In genomic region chr12:113528606-113529005, GRCh38 we compare ENCODE assay signal across 28 cellular contexts. TPM values are rescaled to one million over a fixed set of nuclear protein-coding genes. Genes with fewer than 3 reads are reported as not detected.
"Had no signal": no experiment of that assay in that cellular context is flagged by ENCODE, and none has a peak within 500 bp of the region (broad histone marks: within the 10 kb centered on the region; RNA-seq: fewer than 3 reads in every experiment).

No MANE protein-coding gene starts in this region.

- H3K27ac ChIP-seq: breast epithelium, Peyer's patch, RWPE1, SJCRH30 had no signal

- H3K4me1 Mint-ChIP-seq: activated CD8-positive, alpha-beta memory T cell treated with anti-CD3 and anti-CD28 coated beads, Interleukin-2, amount 10 ng/mL, durations not matched to agents 7 days and 5 days; activated naive CD4-positive, alpha-beta T cell treated with anti-CD3 and anti-CD28 coated beads, Interleukin-2, amount 50 U/mL, for 24 hours had no signal

- H3K36me3 ChIP-seq: breast epithelium, Peyer's patch, SJCRH30 had no signal

- DNase-seq: activated CD4-positive, alpha-beta T cell treated with anti-CD3 and anti-CD28 coated beads for 48 hours; activated CD4-positive, alpha-beta T cell treated with anti-CD3 and anti-CD28 coated beads, Interleukin-2, amount 50 U/mL, for 48 hours; activated CD4-positive, CD25-positive, alpha-beta regulatory T cell treated with anti-CD3 and anti-CD28 coated beads, Interleukin-2, amount 50 U/mL, for 72 hours; activated CD8-positive, alpha-beta memory T cell treated with anti-CD3 and anti-CD28 coated beads, Interleukin-2, amount 10 ng/mL, durations not matched to agents 7 days and 5 days; activated effector memory CD4-positive, alpha-beta T cell treated with Interleukin-2 at 50 U/mL for 16 hours; activated naive CD4-positive, alpha-beta T cell; activated T-cell treated with anti-CD3 and anti-CD28 coated beads, Interleukin-2, amount 50 U/mL, for 24 hours; aorta; caudate nucleus; Karpas-422; NCI-H1436; NCI-H1694 treated with DMSO at 0.1 percent for 48 hours; NCI-H2171; NCI-H2227 treated with DMSO at 0.1 percent for 48 hours; NCI-H446 treated with DMSO at 0.1 percent for 48 hours; NCI-H524 treated with DMSO at 0.1 percent for 48 hours; NCI-H82; Peyer's patch; Right ventricle myocardium superior; SK-N-SH; T-helper 1 cell had no signal

- ATAC-seq: activated CD8-positive, alpha-beta memory T cell treated with anti-CD3 and anti-CD28 coated beads, Interleukin-2, amount 10 ng/mL, durations not matched to agents 7 days and 5 days; K562 had no signal

- H3K4me3 Mint-ChIP-seq: activated CD8-positive, alpha-beta memory T cell treated with anti-CD3 and anti-CD28 coated beads, Interleukin-2, amount 10 ng/mL, durations not matched to agents 7 days and 5 days; activated naive CD4-positive, alpha-beta T cell treated with anti-CD3 and anti-CD28 coated beads, Interleukin-2, amount 50 U/mL, for 24 hours; activated T-cell treated with anti-CD3 and anti-CD28 coated beads, Interleukin-2, amount 50 U/mL, for 24 hours; activated T-helper 1 cell treated with anti-CD3 and anti-CD28 coated beads, Interleukin-12 subunit alpha, Interleukin-12 subunit beta, Interleukin-2, Interleukin-4 antibody, amounts not matched to agents 30 ng/mL and 10 ng/mL and 1 ng/mL, durations not matched to agents 14 hours and 24 hours and 36 hours had no signal

- H3K4me1 ChIP-seq: breast epithelium, Peyer's patch, SJCRH30 had no signal

- H3K9ac ChIP-seq: SK-N-SH had no signal

- H3K27ac Mint-ChIP-seq: activated CD8-positive, alpha-beta memory T cell treated with anti-CD3 and anti-CD28 coated beads, Interleukin-2, amount 10 ng/mL, durations not matched to agents 7 days and 5 days; activated naive CD4-positive, alpha-beta T cell treated with anti-CD3 and anti-CD28 coated beads, Interleukin-2, amount 50 U/mL, for 24 hours; activated T-cell treated with anti-CD3 and anti-CD28 coated beads, Interleukin-2, amount 50 U/mL, for 24 hours; activated T-helper 1 cell treated with anti-CD3 and anti-CD28 coated beads, Interleukin-12 subunit alpha, Interleukin-12 subunit beta, Interleukin-2, Interleukin-4 antibody, amounts not matched to agents 30 ng/mL and 10 ng/mL and 1 ng/mL, durations not matched to agents 14 hours and 24 hours and 36 hours had no signal

- H3K9me3 ChIP-seq: breast epithelium, Peyer's patch, SJCRH30, SK-N-SH had no signal

- H3K4me2 ChIP-seq: SK-N-SH had no signal

- H3K4me3 ChIP-seq: breast epithelium, K562, Peyer's patch, SJCRH30 had no signal

- H3K9me3 Mint-ChIP-seq: activated naive CD4-positive, alpha-beta T cell treated with anti-CD3 and anti-CD28 coated beads, Interleukin-2, amount 50 U/mL, for 24 hours; activated T-cell treated with anti-CD3 and anti-CD28 coated beads, Interleukin-2, amount 50 U/mL, for 24 hours; activated T-helper 1 cell treated with anti-CD3 and anti-CD28 coated beads, Interleukin-12 subunit alpha, Interleukin-12 subunit beta, Interleukin-2, Interleukin-4 antibody, amounts not matched to agents 30 ng/mL and 10 ng/mL and 1 ng/mL, durations not matched to agents 14 hours and 24 hours and 36 hours had no signal

- FAIRE-seq: K562 had no signal

- H3K36me3 Mint-ChIP-seq: activated CD8-positive, alpha-beta memory T cell treated with anti-CD3 and anti-CD28 coated beads, Interleukin-2, amount 10 ng/mL, durations not matched to agents 7 days and 5 days; activated naive CD4-positive, alpha-beta T cell treated with anti-CD3 and anti-CD28 coated beads, Interleukin-2, amount 50 U/mL, for 24 hours had no signal

- H3K27me3 ChIP-seq: Peyer's patch, SJCRH30 had no signal

RNA-seq across cellular contexts. Expression of gene LHX5, which starts 56.9 kb away (rescaled TPM):
- total RNA-seq: activated CD8-positive, alpha-beta memory T cell treated with anti-CD3 and anti-CD28 coated beads, Interleukin-2, amount 10 ng/mL, durations not matched to agents 7 days and 5 days; activated T-helper 1 cell treated with anti-CD3 and anti-CD28 coated beads, Interleukin-12 subunit alpha, Interleukin-12 subunit beta, Interleukin-2, Interleukin-4 antibody, amounts not matched to agents 30 ng/mL and 10 ng/mL and 1 ng/mL, durations not matched to agents 14 hours and 24 hours and 36 hours; aorta; breast epithelium; Peyer's patch; Right ventricle myocardium superior; SJCRH30; T-helper 2 cell treated with Interferon-gamma antibody and Interleukin-4, amounts not matched to agents 100 ng/mL and 5 ng/mL, for 36 hours had no signal
- polyA plus RNA-seq: aorta, SK-N-SH had no signal
